ENCODE assay signal across 26 cellular contexts in genomic region chr1:181816608-181817007, GRCh38.
"Had no signal": no experiment of that assay in that cellular context is flagged by ENCODE, and none has a peak within 500 bp of the region (broad histone marks: within the 10 kb centered on the region; RNA-seq: fewer than 3 reads in every experiment).

No MANE protein-coding gene starts in this region.

- H3K79me2 ChIP-seq: parathyroid adenoma had no signal

- H3K9me3 Mint-ChIP-seq: neural progenitor cell; stimulated activated memory B cell treated with anti-CD40 and anti-IgM and Interleukin-4, amounts not matched to agents 10 μg/mL and 1 μg/mL and 100 μg/mL, for 72 hours; type B pancreatic cell had no signal

- H3K27me3 ChIP-seq: esophagus muscularis mucosa, heart right ventricle, neural progenitor cell, sigmoid colon, testis, tibial artery had no signal

- H3K36me3 Mint-ChIP-seq: immature natural killer cell; natural killer cell; neural progenitor cell; stimulated activated memory B cell treated with anti-CD40 and anti-IgM and Interleukin-4, amounts not matched to agents 10 μg/mL and 1 μg/mL and 100 μg/mL, for 72 hours; type B pancreatic cell had no signal

- H2AFZ ChIP-seq: neural progenitor cell, parathyroid adenoma had no signal

- H3K9me3 ChIP-seq: esophagus muscularis mucosa, lower lobe of right lung, prostate gland, sigmoid colon, testis, tibial artery had no signal

- H3K4me3 ChIP-seq: coronary artery, esophagus muscularis mucosa, heart right ventricle, lower lobe of right lung, neural progenitor cell, prostate gland, sigmoid colon, testis, tibial artery had no signal

- H3K36me3 ChIP-seq: esophagus muscularis mucosa, heart right ventricle, lower lobe of right lung, neural progenitor cell, prostate gland, sigmoid colon, tibial artery had no signal

- H3K4me3 Mint-ChIP-seq: immature natural killer cell; natural killer cell; neural progenitor cell; stimulated activated memory B cell treated with anti-CD40 and anti-IgM and Interleukin-4, amounts not matched to agents 10 μg/mL and 1 μg/mL and 100 μg/mL, for 72 hours; type B pancreatic cell had no signal

- H3K27ac ChIP-seq: coronary artery, esophagus muscularis mucosa, heart right ventricle, lower lobe of right lung, neural progenitor cell, parathyroid adenoma, prostate gland, sigmoid colon, testis, tibial artery had no signal

- H3K27ac Mint-ChIP-seq: immature natural killer cell; natural killer cell; neural progenitor cell; stimulated activated memory B cell treated with anti-CD40 and anti-IgM and Interleukin-4, amounts not matched to agents 10 μg/mL and 1 μg/mL and 100 μg/mL, for 72 hours; type B pancreatic cell had no signal

- ATAC-seq: heart right ventricle; left ventricle myocardium superior; lower lobe of right lung; natural killer cell; right cardiac atrium; stimulated activated memory B cell treated with anti-CD40 and anti-IgM and Interleukin-4, amounts not matched to agents 10 μg/mL and 1 μg/mL and 100 μg/mL, for 72 hours; stimulated activated naive CD8-positive, alpha-beta T cell treated with anti-CD3 and anti-CD28 coated beads, Interleukin-15, Interleukin-2, amounts not matched to agents 100 U/mL and 50 U/mL, for 24 hours had no signal

- H3K9ac ChIP-seq: neural progenitor cell, parathyroid adenoma had no signal

- DNase-seq: dermis blood vessel endothelial cell; effector memory CD4-positive, alpha-beta T cell; foreskin melanocyte; glutamatergic neuron; heart right ventricle; hypothalamus; immature natural killer cell; islet precursor cell; left ventricle myocardium superior; lower lobe of right lung; natural killer cell; right cardiac atrium; sigmoid colon; stimulated activated CD4-positive, alpha-beta T cell treated with anti-CD3 and anti-CD28 coated beads, Interleukin-2, amount 100 ng/mL, for 24 hours; stimulated activated CD4-positive, alpha-beta T cell treated with anti-CD3 and anti-CD28 coated beads, Interleukin-4, amount 100 ng/mL, for 24 hours; stimulated activated naive CD8-positive, alpha-beta T cell treated with anti-CD3 and anti-CD28 coated beads, Interleukin-15, Interleukin-2, amounts not matched to agents 100 U/mL and 50 U/mL, for 24 hours; substantia nigra; testis; tibial artery had no signal

- H3K4me2 ChIP-seq: neural progenitor cell had no signal

- H3K4me1 Mint-ChIP-seq: immature natural killer cell; natural killer cell; stimulated activated memory B cell treated with anti-CD40 and anti-IgM and Interleukin-4, amounts not matched to agents 10 μg/mL and 1 μg/mL and 100 μg/mL, for 72 hours had no signal

- H3K4me1 ChIP-seq: esophagus muscularis mucosa, heart right ventricle, lower lobe of right lung, neural progenitor cell, parathyroid adenoma, prostate gland, sigmoid colon, testis, tibial artery had no signal
